9 cellular contexts compared by ENCODE assay signal in genomic region chr14:22099942-22100763, GRCh38.
A peak's percentile ranks its signal among the peaks of the same experiment; 100 is the strongest.
DNase-seq lines count a peak whose midpoint lies in the region; ATAC-seq, FAIRE-seq and TF ChIP-seq lines count a peak whose summit lies in the region.
"Had no signal": no experiment of that assay in that cellular context is flagged by ENCODE, and none has a peak within 500 bp of the region (broad histone marks: within the 10 kb centered on the region; RNA-seq: fewer than 3 reads in every experiment).

No MANE protein-coding gene starts in this region.

- H3K4me3 ChIP-seq in CD4-positive, CD25-positive, alpha-beta regulatory T cell (ENCODE audit: low read depth, low read length), result no peak overlapping the region
- H3K4me3 ChIP-seq in GM12878 (no peak overlapping the region), keratinocyte (ENCODE audit: control insufficient read depth in 2 of 3, extremely low read depth in 1 of 3, insufficient read depth in 2 of 3, low read depth in 1 of 3, low read length in 3 of 3) (no peak overlapping the region)

- H3K4me2 ChIP-seq in GM12878 (ENCODE audit: control insufficient read depth, insufficient read depth) (no peak overlapping the region), keratinocyte (ENCODE audit: control insufficient read depth, extremely low read depth, insufficient read depth, low read depth, low read length) (no peak overlapping the region)

- TF ChIP-seq EP300 in GM12878 (IDR thresholded peaks at IDR 0.05; ENCODE audit: borderline replicate concordance in 1 of 2, control insufficient read depth in 1 of 2, low read depth in 2 of 2, low read length in 2 of 2), result no peak

- in situ Hi-C loops in GM12878 (cut with MboI), result no loop called here

- H3K9me3 ChIP-seq in CD4-positive, CD25-positive, alpha-beta regulatory T cell (ENCODE audit: control insufficient read depth in 2 of 2, low read length in 2 of 2), result no peaks in the 10 kb centered on the region
- no peaks in the 10 kb centered on the region for H3K9me3 ChIP-seq in GM12878 (replicated peaks; ENCODE audit: control insufficient read depth, insufficient read depth, low read length)
- no peaks in the 10 kb centered on the region for H3K9me3 ChIP-seq in keratinocyte (ENCODE audit: control insufficient read depth, low read depth, low read length)

- POLR2A ChIA-PET in GM12878 (lab: Charles Lee), result no interaction called here

- peak; percentile 28 to 76 (median 64) for DNase-seq in CD4-positive, CD25-positive, alpha-beta regulatory T cell
- DNase-seq in SW480 (ENCODE audit: low spot score) (peak; percentile 68), GM12878 (ENCODE audit: low read depth, low spot score) (no peak), keratinocyte (ENCODE audit: low read depth, low spot score) (no peak), NCI-H345 (lab: John Stamatoyannopoulos, UW) (no peak)
- peak; percentile 46 for DNase-seq in stimulated activated CD4-positive, alpha-beta T cell treated with anti-CD3 and anti-CD28 coated beads, Interleukin-2, amount 100 ng/mL, for 4 hours (ENCODE audit: low read depth)

- no peaks in the 10 kb centered on the region for H3K9me1 ChIP-seq in keratinocyte (ENCODE audit: control insufficient read depth, extremely low read depth, insufficient read depth, low read length)

- SMC1A ChIA-PET in GM12878 (lab: Charles Lee; ENCODE audit: uncharacterized antibody, unreplicated experiment), result interaction anchor here (1.3 kb wide), 1 partner anchor 25 kb away, joined by 3 read pairs; no protein-coding TSS in a partner anchor

- H3K4me3 Mint-ChIP-seq in CD4-positive, CD25-positive, alpha-beta regulatory T cell, result no peak overlapping the region

- no peaks in the 10 kb centered on the region for H3K27me3 ChIP-seq in CD4-positive, CD25-positive, alpha-beta regulatory T cell (ENCODE audit: control insufficient read depth, insufficient read depth, low read length)
- H3K27me3 ChIP-seq in GM12878 (replicated peaks in 1 of 2; ENCODE audit: control insufficient read depth in 2 of 2, insufficient read depth in 2 of 2, low read length in 1 of 2), result no peaks in the 10 kb centered on the region
- H3K27me3 ChIP-seq in keratinocyte (ENCODE audit: control insufficient read depth, extremely low read depth, insufficient read depth, low read length), result no peaks in the 10 kb centered on the region

- intact Hi-C loops in GM12878 (cut with micrococcal nuclease; ENCODE audit: unreplicated experiment), result loop anchor here (2.0 to 5.0 kb wide), 2 partner anchors 15 to 53 kb away; no protein-coding TSS in a partner anchor

- H3K27ac ChIP-seq in CD4-positive, CD25-positive, alpha-beta regulatory T cell (ENCODE audit: insufficient read depth, low read length, poor library complexity, severe bottlenecking), result no peak overlapping the region
- H3K27ac ChIP-seq in GM12878 (ENCODE audit: control insufficient read depth, insufficient read depth) (no peak overlapping the region), keratinocyte (ENCODE audit: control insufficient read depth, insufficient read depth, low read length) (no peak overlapping the region)
- H3K27ac ChIP-seq: KMS-11 had no signal

- TF ChIP-seq POLR2A in GM12878 (IDR thresholded peaks at IDR 0.05; ENCODE audit: low read depth, low read length), result no peak

- H3K9ac ChIP-seq in GM12878 (ENCODE audit: control insufficient read depth, insufficient read depth, low read length) (no peak overlapping the region), keratinocyte (ENCODE audit: control insufficient read depth, extremely low read depth, insufficient read depth, low read length) (no peak overlapping the region)
- H3K9ac ChIP-seq: KMS-11 had no signal

- H3K79me2 ChIP-seq in GM12878 (ENCODE audit: control insufficient read depth, insufficient read depth, low read length), result no peaks in the 10 kb centered on the region
- no peaks in the 10 kb centered on the region for H3K79me2 ChIP-seq in keratinocyte (ENCODE audit: control insufficient read depth, insufficient read depth, low read length)

- RAD21 ChIA-PET in GM12878 (lab: Charles Lee; ENCODE audit: unreplicated experiment), result interaction anchor here (1.0 kb wide), 2 partner anchors 15 to 16 kb away, joined by 3 to 4 read pairs; no protein-coding TSS in a partner anchor

- H3K9me3 Mint-ChIP-seq in CD4-positive, CD25-positive, alpha-beta regulatory T cell, result no peaks in the 10 kb centered on the region

- CTCF ChIA-PET in GM12878 (lab: Yijun Ruan, JAX), result interaction anchor here (0.7 to 6.6 kb wide), 14 partner anchors 13 to 207 kb away, joined by 3 to 32 read pairs (median 4); no protein-coding TSS in a partner anchor

- TF ChIP-seq RAD21 in GM12878 (IDR thresholded peaks at IDR 0.05; ENCODE audit: insufficient read depth, low read depth, low read length), result peak; percentile 52

- dilution Hi-C loops in keratinocyte (cut with MboI; ENCODE audit: extremely low pct_ligation_motif_present, low sequenced_read_pairs), result no loop called here

- H3K27ac Mint-ChIP-seq in CD4-positive, CD25-positive, alpha-beta regulatory T cell, result no peak overlapping the region

- no peak for FAIRE-seq in GM12878 (lab: Jason Lieb, UNC)
- peak; percentile 13 for FAIRE-seq in keratinocyte (lab: Jason Lieb, UNC)

- no peaks in the 10 kb centered on the region for H4K20me1 ChIP-seq in GM12878 (ENCODE audit: control insufficient read depth, insufficient read depth)
- no peaks in the 10 kb centered on the region for H4K20me1 ChIP-seq in keratinocyte (ENCODE audit: control insufficient read depth, extremely low read depth, insufficient read depth, low read length)

- WGBS in GM12878 (ENCODE audit: insufficient coverage, insufficient replicate concordance, low lambda C conversion rate, missing lambda C conversion rate), result 28% methylated on average over 11 of the region's 11 CpGs

- ATAC-seq in CD4-positive, CD25-positive, alpha-beta regulatory T cell (ENCODE audit: low read depth in 2 of 2), result peak; percentile 65 to 66
- ATAC-seq in GM18870 (IDR thresholded peaks at IDR 0.05; ENCODE audit: unreplicated experiment) (peak; percentile 44), HG03571 (IDR thresholded peaks at IDR 0.05; ENCODE audit: unreplicated experiment) (peak; percentile 61), GM12878 (peak; percentile 96)

- no TSS peak for BruUV-seq in GM12878 (replicated peaks; lab: Mats Ljungman, UMichigan)

- no peaks in the 10 kb centered on the region for H3K36me3 Mint-ChIP-seq in CD4-positive, CD25-positive, alpha-beta regulatory T cell

- TF ChIP-seq CTCF in GM12878 (IDR thresholded peaks at IDR 0.05 in 2 of 3, conservative IDR thresholded peaks at IDR 0.05 in 1 of 3; ENCODE audit: control insufficient read depth in 2 of 3, extremely low read depth in 1 of 3, insufficient read depth in 1 of 3, low read depth in 3 of 3, low read length in 3 of 3) (peak; percentile 54 to 90 (median 78)), keratinocyte (optimal IDR thresholded peaks at IDR 0.05 in 1 of 3, IDR thresholded peaks at IDR 0.05 in 1 of 3, conservative IDR thresholded peaks at IDR 0.05 in 1 of 3; ENCODE audit: extremely low read depth in 1 of 3, insufficient read depth in 2 of 3, low read length in 3 of 3) (peak; percentile 90 to 98 (median 91))

- H3K4me1 ChIP-seq in CD4-positive, CD25-positive, alpha-beta regulatory T cell (ENCODE audit: control insufficient read depth, insufficient read depth, low read length, poor library complexity, severe bottlenecking), result peaks cover 17% of the 10 kb centered on the region
- no peaks in the 10 kb centered on the region for H3K4me1 ChIP-seq in GM12878 (ENCODE audit: control insufficient read depth, insufficient read depth, low read length)
- H3K4me1 ChIP-seq in keratinocyte (ENCODE audit: control insufficient read depth, extremely low read depth, insufficient read depth, low read length), result no peaks in the 10 kb centered on the region

- H3K4me1 Mint-ChIP-seq in CD4-positive, CD25-positive, alpha-beta regulatory T cell, result peaks cover 0 to 54% (median 20%) of the 10 kb centered on the region in 4 donors

- H3K36me3 ChIP-seq in CD4-positive, CD25-positive, alpha-beta regulatory T cell (ENCODE audit: control insufficient read depth, insufficient read depth, low read length), result no peaks in the 10 kb centered on the region
- H3K36me3 ChIP-seq in GM12878 (ENCODE audit: control insufficient read depth in 2 of 2, insufficient read depth in 2 of 2, low read length in 1 of 2) (no peaks in the 10 kb centered on the region), keratinocyte (ENCODE audit: control insufficient read depth in 2 of 2, extremely low read depth in 1 of 2, insufficient read depth in 2 of 2, low read length in 2 of 2) (no peaks in the 10 kb centered on the region)

- H2AFZ ChIP-seq in GM12878 (ENCODE audit: control insufficient read depth, low read depth, low read length) (no peak overlapping the region), keratinocyte (ENCODE audit: control insufficient read depth, low read length) (no peak overlapping the region)

- no peaks in the 10 kb centered on the region for H3K27me3 Mint-ChIP-seq in CD4-positive, CD25-positive, alpha-beta regulatory T cell

TF ChIP-seq in GM12878, 131 proteins besides CTCF, POLR2A, EP300 and RAD21 (continues in another document):
- no peak for TF ChIP-seq E4F1 (IDR thresholded peaks at IDR 0.05; ENCODE audit: borderline replicate concordance, partially characterized antibody)
- TF ChIP-seq SMC3 (IDR thresholded peaks at IDR 0.05; ENCODE audit: borderline replicate concordance, low read length), result peak; percentile 79
- TF ChIP-seq FOS (IDR thresholded peaks at IDR 0.05; ENCODE audit: borderline replicate concordance, extremely low read depth, insufficient read length), result no peak
- TF ChIP-seq, protein P1, sequence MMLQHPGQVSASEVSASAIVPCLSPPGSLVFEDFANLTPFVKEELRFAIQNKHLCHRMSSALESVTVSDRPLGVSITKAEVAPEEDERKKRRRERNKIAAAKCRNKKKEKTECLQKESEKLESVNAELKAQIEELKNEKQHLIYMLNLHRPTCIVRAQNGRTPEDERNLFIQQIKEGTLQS (IDR thresholded peaks at IDR 0.05; ENCODE audit: borderline replicate concordance, extremely low read depth, low read depth, low read length), result no peak

Comparison
In these comparisons a context has a peak if more than half of its experiments do, and no peak if none do; other contexts are left out.
1. ATAC-seq: peak in every context shown above with its lines; median percentile 96 in GM12878; 66 in CD4-positive, CD25-positive, alpha-beta regulatory T cell; 61 in HG03571; 44 in GM18870.
2. DNase-seq: peak in CD4-positive, CD25-positive, alpha-beta regulatory T cell (3 of 3), SW480 (single experiment) and stimulated activated CD4-positive, alpha-beta T cell treated with anti-CD3 and anti-CD28 coated beads, Interleukin-2, amount 100 ng/mL, for 4 hours (single experiment); none in GM12878 (single experiment), keratinocyte (single experiment) and NCI-H345 (single experiment).